In genomic region chr18:63292844-63293683, GRCh38 we compare ENCODE assay signal across 8 cellular contexts. TPM values are rescaled to one million over a fixed set of nuclear protein-coding genes. Genes with fewer than 3 reads are reported as not detected.
DNase-seq lines count a peak whose midpoint lies in the region; ATAC-seq, FAIRE-seq and TF ChIP-seq lines count a peak whose summit lies in the region.

No MANE protein-coding gene starts in this region.

- H3K4me1 ChIP-seq in right atrium auricular region, result peaks cover 0 to 28% of the 10 kb centered on the region in 2 donors
- H3K4me1 ChIP-seq in uterus, result peaks cover 0 to 5% of the 10 kb centered on the region in 2 donors
- H3K4me1 ChIP-seq in HepG2 (ENCODE audit: insufficient read depth, low read length), result no peaks in the 10 kb centered on the region

- POLR2A ChIA-PET in HepG2 (lab: Yijun Ruan, JAX), result no interaction called here

- TF ChIP-seq POLR2A in uterus (IDR thresholded peaks at IDR 0.05) (no peak), HepG2 (IDR thresholded peaks at IDR 0.05; ENCODE audit: insufficient read depth in 1 of 2, low read depth in 2 of 2, low read length in 2 of 2) (no peak)

- H3K9ac ChIP-seq in HepG2 (ENCODE audit: insufficient read depth, low read depth, low read length), result no peak overlapping the region

- no peak for FAIRE-seq in HepG2 (lab: Jason Lieb, UNC)

- H3K4me3 ChIP-seq in right atrium auricular region (no peak overlapping the region), uterus (no peak overlapping the region), HepG2 (replicated peaks in 1 of 3; ENCODE audit: insufficient read depth in 1 of 3, low read depth in 2 of 3, low read length in 3 of 3) (no peak overlapping the region)

- no TSS peak for BruUV-seq in HepG2 (replicated peaks; lab: Mats Ljungman, UMichigan)

- TF ChIP-seq EP300 in HepG2 (IDR thresholded peaks at IDR 0.05; ENCODE audit: low read depth in 2 of 2, low read length in 2 of 2), result no peak
- TF ChIP-seq EP300 in HepG2 (CRISPR knock-in tag; IDR thresholded peaks at IDR 0.05; ENCODE audit: borderline replicate concordance), result no peak

- H4K20me1 ChIP-seq in HepG2 (ENCODE audit: insufficient read depth, low read length), result no peaks in the 10 kb centered on the region

- H3K36me3 ChIP-seq in right atrium auricular region, result no peaks in the 10 kb centered on the region
- no peaks in the 10 kb centered on the region for H3K36me3 ChIP-seq in uterus
- H3K36me3 ChIP-seq in HepG2 (replicated peaks in 1 of 2; ENCODE audit: control insufficient read depth in 1 of 2, insufficient read depth in 2 of 2, low read length in 2 of 2), result no peaks in the 10 kb centered on the region

- DNase-seq in right atrium auricular region (ENCODE audit: low spot score) (peak; percentile 54), Right ventricle myocardium inferior (ENCODE audit: missing footprints) (no peak), uterus (no peak), NCI-H82 treated with DMSO at 0.1 percent for 48 hours (lab: John Stamatoyannopoulos, UW; ENCODE audit: unreplicated experiment) (no peak), HepG2 (ENCODE audit: low spot score) (no peak), NCI-H1092 treated with DMSO at 0.1 percent for 48 hours (lab: John Stamatoyannopoulos, UW) (no peak)
- DNase-seq in activated effector memory CD4-positive, alpha-beta T cell treated with Interleukin-2 at 50 U/mL for 16 hours, result peak; percentile 31

- H3K27me3 ChIP-seq in right atrium auricular region (no peaks in the 10 kb centered on the region), uterus (no peaks in the 10 kb centered on the region), HepG2 (ENCODE audit: control insufficient read depth in 1 of 2, insufficient read depth in 2 of 2, low read length in 2 of 2) (peaks cover 2 to 7% of the 10 kb centered on the region in 2 experiments; a peak in 1 of 5 replicates)

- TF ChIP-seq CTCF in right atrium auricular region (IDR thresholded peaks at IDR 0.05), result no peak
- no peak for TF ChIP-seq CTCF in uterus (IDR thresholded peaks at IDR 0.05)
- no peak for TF ChIP-seq CTCF in HepG2 (CRISPR knock-in tag; IDR thresholded peaks at IDR 0.05)

- H3K79me2 ChIP-seq in HepG2 (ENCODE audit: insufficient read depth, low read length), result no peaks in the 10 kb centered on the region

- CTCF ChIA-PET in HepG2 (lab: Yijun Ruan, JAX; ENCODE audit: low intra/inter-chr PET ratio, low total read pairs), result no interaction called here

- TF ChIP-seq RAD21 in HepG2 (CRISPR knock-in tag; IDR thresholded peaks at IDR 0.05), result no peak

- no peak overlapping the region for H3K27ac ChIP-seq in right atrium auricular region
- peak overlapping the region; percentile 62 to 77 for H3K27ac ChIP-seq in uterus
- H3K27ac ChIP-seq in HepG2 (ENCODE audit: extremely low read length, insufficient read depth, low read length), result no peak overlapping the region

- in situ Hi-C loops in HepG2 (cut with HindIII; ENCODE audit: extremely low pct_ligation_motif_present, low pct_unique_long_range_greater_than_20kb), result no loop called here

- intact Hi-C loops in Right ventricle myocardium inferior (cut with DNase I), result no loop called here
- intact Hi-C loops in uterus (cut with DNase I; ENCODE audit: low total_unique reads), result no loop called here
- intact Hi-C loops in HepG2 (cut with micrococcal nuclease; ENCODE audit: unreplicated experiment), result no loop called here

- WGBS in HepG2 (ENCODE audit: low lambda C conversion rate), result 11% methylated on average over 7 of the region's 11 CpGs

- no peak overlapping the region for H2AFZ ChIP-seq in HepG2 (ENCODE audit: low read length)

- H3K4me2 ChIP-seq in HepG2 (ENCODE audit: low read depth, low read length), result no peak overlapping the region

- ATAC-seq in Right ventricle myocardium inferior, result no peak
- peak; percentile 52 for ATAC-seq in HG03139 (IDR thresholded peaks at IDR 0.05; ENCODE audit: unreplicated experiment)
- no peak for ATAC-seq in HepG2

- H3K9me3 ChIP-seq in right atrium auricular region (no peaks in the 10 kb centered on the region), uterus (no peaks in the 10 kb centered on the region), HepG2 (ENCODE audit: low read length) (no peaks in the 10 kb centered on the region)

TF ChIP-seq in HepG2, 621 proteins besides CTCF, POLR2A, EP300 and RAD21:
- TF ChIP-seq ZNF335 (CRISPR knock-in tag; IDR thresholded peaks at IDR 0.05) (no peak), ZNF350 (CRISPR knock-in tag; IDR thresholded peaks at IDR 0.05; ENCODE audit: borderline replicate concordance, low read depth) (no peak), MIER2 (CRISPR knock-in tag; IDR thresholded peaks at IDR 0.05) (no peak), ZNF432 (CRISPR knock-in tag; IDR thresholded peaks at IDR 0.05; ENCODE audit: borderline replicate concordance) (no peak), DBP (CRISPR knock-in tag; IDR thresholded peaks at IDR 0.05; ENCODE audit: not compliant biosample characterization) (no peak), KDM3A (CRISPR knock-in tag; IDR thresholded peaks at IDR 0.05; ENCODE audit: low read depth) (no peak), HOXA3 (CRISPR knock-in tag; IDR thresholded peaks at IDR 0.05) (no peak), IKZF5 (CRISPR knock-in tag; IDR thresholded peaks at IDR 0.05) (no peak), ZNF557 (CRISPR knock-in tag; IDR thresholded peaks at IDR 0.05) (no peak), CENPT (CRISPR knock-in tag; IDR thresholded peaks at IDR 0.05; ENCODE audit: low read depth) (no peak), ZFP82 (CRISPR knock-in tag; IDR thresholded peaks at IDR 0.05; ENCODE audit: borderline replicate concordance) (no peak), NFE2 (CRISPR knock-in tag; IDR thresholded peaks at IDR 0.05) (no peak), ZFYVE20 (CRISPR knock-in tag; IDR thresholded peaks at IDR 0.05; ENCODE audit: borderline replicate concordance, low read depth) (no peak)
TF ChIP-seq in HepG2: peak in this region for 0.

RNA-seq across cellular contexts. Expression of gene BCL2, which starts 26.5 kb away (rescaled TPM):
- total RNA-seq in right atrium auricular region, result 1 to 10 TPM; 6.5 to 8.0 TPM
- total RNA-seq in Right ventricle myocardium inferior, result 7.4 TPM
- 10 to 100 TPM; 16.1 to 61.1 (median 36.9) TPM for total RNA-seq in uterus
- 0.42 and 0.53 TPM in 2 replicates for total RNA-seq in HepG2 (2016; rRNA removed; fragmentation: Illumina TruSeq; extraction: Trizol)
- total RNA-seq in HepG2 (2016; cell fraction: cytosol; rRNA removed; fragmentation: Illumina TruSeq; extraction: Trizol; ENCODE audit: low read depth), result 0.10 and 0.26 TPM in 2 replicates
- total RNA-seq in HepG2 (2016; cell fraction: insoluble cytoplasmic fraction; rRNA removed; fragmentation: Illumina TruSeq; extraction: Trizol), result 0.42 and 0.52 TPM in 2 replicates
- total RNA-seq in HepG2 (2016; cell fraction: membrane; rRNA removed; fragmentation: Illumina TruSeq; extraction: Trizol), result 0.40 and 0.48 TPM in 2 replicates
- total RNA-seq in HepG2 (2016; cell fraction: nucleus; rRNA removed; fragmentation: Illumina TruSeq; extraction: Trizol), result 0.75 and 0.87 TPM in 2 replicates
- polyA plus RNA-seq in HepG2 (2011; rRNA removed), result 0.07 and 0.08 TPM in 2 replicates
- polyA plus RNA-seq in HepG2 (2011; cell fraction: cytosol; rRNA removed), result 0.05 TPM in 2 replicates
- polyA plus RNA-seq in HepG2 (2011; cell fraction: nucleus; rRNA removed), result 0.07 and 0.18 TPM in 2 replicates
- 0.09 and 0.17 TPM in 2 replicates for polyA plus RNA-seq in HepG2 (2012)
- polyA plus RNA-seq in HepG2 (2016; cell fraction: cytosol; fragmentation: Illumina TruSeq; extraction: Trizol; ENCODE audit: low read depth), result 0.18 and 0.21 TPM in 2 replicates
- polyA plus RNA-seq in HepG2 (2016; cell fraction: insoluble cytoplasmic fraction; fragmentation: Illumina TruSeq; extraction: Trizol; ENCODE audit: low read depth), result 0.25 and 0.49 TPM in 2 replicates
- polyA plus RNA-seq in HepG2 (2016; cell fraction: membrane; fragmentation: Illumina TruSeq; extraction: Trizol; ENCODE audit: low read depth), result 0.23 and 0.28 TPM in 2 replicates
- polyA plus RNA-seq in HepG2 (2016; cell fraction: nucleus; fragmentation: Illumina TruSeq; extraction: Trizol; ENCODE audit: insufficient read depth, low read depth), result 0.20 and 0.27 TPM in 2 replicates
- polyA minus RNA-seq in HepG2 (2011; rRNA and poly(A)+ RNA removed; ENCODE audit: low replicate concordance), result 0.04 and 5.3 TPM in 2 replicates
- 0.09 and 0.10 TPM in 2 replicates for polyA minus RNA-seq in HepG2 (2011; cell fraction: cytosol; rRNA and poly(A)+ RNA removed)
- 0.99 and 1.0 TPM in 2 replicates for polyA minus RNA-seq in HepG2 (2011; cell fraction: nucleus; rRNA and poly(A)+ RNA removed)

Comparison
In these comparisons a context has a peak if more than half of its experiments do, and no peak if none do; other contexts are left out.
1. DNase-seq: peak in right atrium auricular region (single experiment) and activated effector memory CD4-positive, alpha-beta T cell treated with Interleukin-2 at 50 U/mL for 16 hours (single experiment); none in Right ventricle myocardium inferior (single experiment), uterus (0 of 2), NCI-H82 treated with DMSO at 0.1 percent for 48 hours (single experiment), HepG2 (single experiment) and NCI-H1092 treated with DMSO at 0.1 percent for 48 hours (single experiment).
2. H3K27ac ChIP-seq: peak in uterus (2 of 2); none in right atrium auricular region (0 of 2) and HepG2 (single experiment).